In genomic region chr17:79630821-79631639, GRCh38 we compare ENCODE assay signal across 19 cellular contexts. TPM values are rescaled to one million over a fixed set of nuclear protein-coding genes. Genes with fewer than 3 reads are reported as not detected.
A peak's percentile ranks its signal among the peaks of the same experiment; 100 is the strongest.
DNase-seq lines count a peak whose midpoint lies in the region; ATAC-seq, FAIRE-seq and TF ChIP-seq lines count a peak whose summit lies in the region.
"Had no signal": no experiment of that assay in that cellular context is flagged by ENCODE, and none has a peak within 500 bp of the region (broad histone marks: within the 10 kb centered on the region; RNA-seq: fewer than 3 reads in every experiment).

No MANE protein-coding gene starts in this region.

- no peaks in the 10 kb centered on the region for H3F3A ChIP-seq in neural progenitor cell (ENCODE audit: low read depth)

- TF ChIP-seq CTCF in A549 (IDR thresholded peaks at IDR 0.05) (no peak), endodermal cell (conservative IDR thresholded peaks at IDR 0.05) (no peak), neural progenitor cell (IDR thresholded peaks at IDR 0.05) (no peak), Calu3 (IDR thresholded peaks at IDR 0.05; ENCODE audit: unreplicated experiment) (no peak)

- TF ChIP-seq POLR2A in A549 (IDR thresholded peaks at IDR 0.05; ENCODE audit: low read length) = no peak

- no peak for DNase-seq in A549 (ENCODE audit: low read depth in 1 of 2, low spot score in 1 of 2)
- peak; percentile 30 for DNase-seq in D341Med (ENCODE audit: low spot score)
- DNase-seq in endodermal cell = peak; percentile 40
- DNase-seq in neural progenitor cell (ENCODE audit: low spot score) = no peak
- DNase-seq in Calu3 = no peak
- DNase-seq in stimulated activated naive CD4-positive, alpha-beta T cell (lab: John Stamatoyannopoulos, UW) = no peak
- DNase-seq: activated CD4-positive, alpha-beta T cell treated with anti-CD3 and anti-CD28 coated beads, Interleukin-2, amount 10 ng/mL, durations not matched to agents 24 days and 14 days; cerebellar nuclear complex; NCI-H1105 treated with DMSO at 0.1 percent for 48 hours; NCI-H526 treated with DMSO at 0.1 percent for 48 hours; OCI-M1; stimulated activated CD4-positive, alpha-beta T cell treated with anti-CD3 and anti-CD28 coated beads, Interleukin-4, amount 100 ng/mL, for 1 hour; T1000 had no signal

- intact Hi-C loops in Calu3 (cut with micrococcal nuclease; ENCODE audit: unreplicated experiment) = no loop called here

- no TSS peak for BruUV-seq in Calu3 (replicated peaks; lab: Mats Ljungman, UMichigan)

- H3K27ac Mint-ChIP-seq in endodermal cell = no peak overlapping the region
- peak overlapping the region; percentile 50 for H3K27ac Mint-ChIP-seq in neural progenitor cell
- H3K27ac Mint-ChIP-seq in Calu3 (ENCODE audit: unreplicated experiment) = no peak overlapping the region
- H3K27ac Mint-ChIP-seq: activated CD4-positive, alpha-beta T cell treated with anti-CD3 and anti-CD28 coated beads, Interleukin-2, amount 10 ng/mL, durations not matched to agents 24 days and 14 days; GM23338 had no signal

- H3K36me3 ChIP-seq in endodermal cell (ENCODE audit: control insufficient read depth, insufficient read depth, low read length) (no peaks in the 10 kb centered on the region), neural progenitor cell (no peaks in the 10 kb centered on the region)
- H3K36me3 ChIP-seq: SJSA1 had no signal

- ATAC-seq in A549 = no peak
- ATAC-seq in HG02571 (IDR thresholded peaks at IDR 0.05; ENCODE audit: unreplicated experiment) = no peak
- ATAC-seq in GM21786 (IDR thresholded peaks at IDR 0.05; ENCODE audit: unreplicated experiment) = no peak
- ATAC-seq: GM23338, left colon had no signal

- H3K4me3 Mint-ChIP-seq in endodermal cell (no peak overlapping the region), neural progenitor cell (no peak overlapping the region), Calu3 (ENCODE audit: low read depth, unreplicated experiment) (no peak overlapping the region)
- H3K4me3 Mint-ChIP-seq: activated CD4-positive, alpha-beta T cell treated with anti-CD3 and anti-CD28 coated beads, Interleukin-2, amount 10 ng/mL, durations not matched to agents 24 days and 14 days; GM23338 had no signal

- H3K4me2 ChIP-seq in A549 (peak overlapping the region; percentile 61), neural progenitor cell (no peak overlapping the region)
- H3K4me2 ChIP-seq: GM23338 had no signal

- H3K9me3 Mint-ChIP-seq in endodermal cell = no peaks in the 10 kb centered on the region
- H3K9me3 Mint-ChIP-seq in neural progenitor cell = no peaks in the 10 kb centered on the region
- H3K9me3 Mint-ChIP-seq in Calu3 (ENCODE audit: low read depth, unreplicated experiment) = no peaks in the 10 kb centered on the region
- H3K9me3 Mint-ChIP-seq: activated CD4-positive, alpha-beta T cell treated with anti-CD3 and anti-CD28 coated beads, Interleukin-2, amount 10 ng/mL, durations not matched to agents 24 days and 14 days; GM23338 had no signal

- peaks cover 3% of the 10 kb centered on the region for H3K4me1 Mint-ChIP-seq in endodermal cell
- H3K4me1 Mint-ChIP-seq in neural progenitor cell = peaks cover 30% of the 10 kb centered on the region
- no peaks in the 10 kb centered on the region for H3K4me1 Mint-ChIP-seq in Calu3 (ENCODE audit: low read depth, unreplicated experiment)
- H3K4me1 Mint-ChIP-seq: activated CD4-positive, alpha-beta T cell treated with anti-CD3 and anti-CD28 coated beads, Interleukin-2, amount 10 ng/mL, durations not matched to agents 24 days and 14 days had no signal

- H4K20me1 ChIP-seq in neural progenitor cell (ENCODE audit: low read depth) = no peaks in the 10 kb centered on the region

- no peak for FAIRE-seq in A549 (lab: Jason Lieb, UNC)

- no peak for TF ChIP-seq RAD21 in A549 (conservative IDR thresholded peaks at IDR 0.05 in 1 of 2, IDR thresholded peaks at IDR 0.05 in 1 of 2)

- H3K36me3 Mint-ChIP-seq in endodermal cell (ENCODE audit: low read depth) = no peaks in the 10 kb centered on the region
- no peaks in the 10 kb centered on the region for H3K36me3 Mint-ChIP-seq in neural progenitor cell
- H3K36me3 Mint-ChIP-seq in Calu3 (ENCODE audit: insufficient read depth, unreplicated experiment) = no peaks in the 10 kb centered on the region

- H2AFZ ChIP-seq in neural progenitor cell (replicated peaks) = no peak overlapping the region
- H2AFZ ChIP-seq: GM23338 had no signal

- H3K4me3 ChIP-seq in A549 (no peak overlapping the region), endodermal cell (ENCODE audit: low read length) (no peak overlapping the region), neural progenitor cell (no peak overlapping the region)
- H3K4me3 ChIP-seq: GM23338, SJSA1 had no signal

- H3K9me3 ChIP-seq in A549 (no peaks in the 10 kb centered on the region), endodermal cell (ENCODE audit: control insufficient read depth, low read length) (no peaks in the 10 kb centered on the region), neural progenitor cell (ENCODE audit: low read depth) (no peaks in the 10 kb centered on the region)
- H3K9me3 ChIP-seq: SJSA1 had no signal

- H3K27me3 Mint-ChIP-seq in endodermal cell (ENCODE audit: insufficient read depth) (peaks cover 13% of the 10 kb centered on the region), neural progenitor cell (ENCODE audit: insufficient read depth, low read depth) (peaks cover 5% of the 10 kb centered on the region), Calu3 (ENCODE audit: unreplicated experiment) (peaks cover 100% of the 10 kb centered on the region)

- H3K27me3 ChIP-seq in endodermal cell (ENCODE audit: control insufficient read depth, insufficient read depth, low read length, poor library complexity, severe bottlenecking) = no peaks in the 10 kb centered on the region
- no peaks in the 10 kb centered on the region for H3K27me3 ChIP-seq in neural progenitor cell

- no peak for TF ChIP-seq EP300 in A549 (IDR thresholded peaks at IDR 0.05)

- CTCF ChIA-PET in A549 (lab: Yijun Ruan, JAX) (interaction anchor here (1.1 to 1.8 kb wide), 3 partner anchors 18 to 230 kb away, joined by 3 to 10 read pairs (median 5); no protein-coding TSS in a partner anchor), Calu3 (lab: Charles Lee) (no interaction called here)

- POLR2A ChIA-PET in A549 (lab: Yijun Ruan, JAX) = no interaction called here

- H3K27ac ChIP-seq in A549 (peak overlapping the region; percentile 61 to 78), endodermal cell (ENCODE audit: low read depth, low read length) (no peak overlapping the region), neural progenitor cell (no peak overlapping the region)
- H3K27ac ChIP-seq: SJSA1 had no signal

- H3K4me1 ChIP-seq in A549 (peaks cover 39% of the 10 kb centered on the region), endodermal cell (ENCODE audit: control insufficient read depth, insufficient read depth, low read length) (no peaks in the 10 kb centered on the region), neural progenitor cell (peaks cover 12% of the 10 kb centered on the region)
- H3K4me1 ChIP-seq: SJSA1 had no signal

- no peaks in the 10 kb centered on the region for H3K79me2 ChIP-seq in neural progenitor cell (ENCODE audit: low read depth)

- H3K9ac ChIP-seq in endodermal cell (ENCODE audit: extremely low read depth, low read length, poor library complexity, severe bottlenecking) (no peak overlapping the region), neural progenitor cell (no peak overlapping the region)

- 89% methylated on average over 21 of the region's 21 CpGs for WGBS in A549 (ENCODE audit: missing lambda C conversion rate)
- 90 to 92% methylated on average over 18 to 21 of the region's 21 CpGs for WGBS in endodermal cell (ENCODE audit: insufficient coverage in 1 of 2, insufficient read length in 1 of 2), 2 experiments

TF ChIP-seq in A549, 52 proteins besides CTCF, POLR2A, EP300 and RAD21:
- TF ChIP-seq KDM1A (IDR thresholded peaks at IDR 0.05; ENCODE audit: low read depth) (no peak), HEYL (CRISPR knock-in tag; IDR thresholded peaks at IDR 0.05) (no peak), MAFK (IDR thresholded peaks at IDR 0.05; ENCODE audit: partially characterized antibody) (no peak), ZSCAN20 (CRISPR knock-in tag; IDR thresholded peaks at IDR 0.05) (no peak), SREBF2 (IDR thresholded peaks at IDR 0.05) (no peak), RARB (CRISPR knock-in tag; IDR thresholded peaks at IDR 0.05) (no peak), ATOH8 (CRISPR knock-in tag; IDR thresholded peaks at IDR 0.05; ENCODE audit: low read depth) (no peak), MAZ (IDR thresholded peaks at IDR 0.05; ENCODE audit: borderline replicate concordance, low read depth, low read length) (no peak), RNF2 (IDR thresholded peaks at IDR 0.05; ENCODE audit: borderline replicate concordance, low read depth) (no peak), RCOR1 (IDR thresholded peaks at IDR 0.05; ENCODE audit: low read depth, low read length) (no peak), ESRRA (IDR thresholded peaks at IDR 0.05; ENCODE audit: borderline replicate concordance, low read length) (no peak), NPAS2 (CRISPR knock-in tag; IDR thresholded peaks at IDR 0.05; ENCODE audit: borderline replicate concordance) (no peak), ZNF302 (CRISPR knock-in tag; IDR thresholded peaks at IDR 0.05) (no peak), JUNB (IDR thresholded peaks at IDR 0.05) (no peak), CBX2 (IDR thresholded peaks at IDR 0.05; ENCODE audit: borderline replicate concordance, low read depth) (no peak), KDM5A (IDR thresholded peaks at IDR 0.05) (no peak), BHLHE40 (IDR thresholded peaks at IDR 0.05; ENCODE audit: low read depth, low read length) (no peak), GATA3 (IDR thresholded peaks at IDR 0.05; ENCODE audit: borderline replicate concordance) (no peak), TP53 (CRISPR knock-in tag; IDR thresholded peaks at IDR 0.05) (no peak)

RNA-seq across cellular contexts. Expression of gene RBFOX3, which starts 20.2 kb away (rescaled TPM):
- polyA plus RNA-seq in A549 (2011; rRNA removed) = 3.3 and 6.7 TPM in 2 replicates
- polyA plus RNA-seq in A549 (2012; cell fraction: cytosol; rRNA removed) = 1.3 and 1.6 TPM in 2 replicates
- polyA plus RNA-seq in A549 (2012; cell fraction: nucleus; rRNA removed) = 3.6 and 4.5 TPM in 2 replicates
- polyA plus RNA-seq in A549 (2017; fragmentation: RNase III; extraction: RNeasy Plus Mini Kit Qiagen cat#74134 plus additional on column Dnase treatment) = 2.6 to 3.4 TPM (median 3.1 TPM) in 3 replicates
- 6.7 and 9.9 TPM in 2 replicates for polyA minus RNA-seq in A549 (2011; rRNA and poly(A)+ RNA removed)
- 1 to 10 TPM; 2.6 to 7.3 TPM for total RNA-seq in endodermal cell
- 6.3 TPM for polyA plus RNA-seq in endodermal cell (2013, experiment 1 of 2)
- 6.3 TPM for polyA plus RNA-seq in endodermal cell (2013, experiment 2 of 2)
- 0.30 and 1.6 TPM in 2 replicates for total RNA-seq in neural progenitor cell (ENCODE audit: low replicate concordance)
- not detected in 2 replicates for total RNA-seq in Calu3 (2022)
- total RNA-seq: activated CD4-positive, alpha-beta T cell treated with anti-CD3 and anti-CD28 coated beads, Interleukin-2, amount 10 ng/mL, durations not matched to agents 24 days and 14 days; osteoblast; SJSA1 had no signal

Comparison
In these comparisons a context has a peak if more than half of its experiments do, and no peak if none do; other contexts are left out.
1. DNase-seq: peak in D341Med (single experiment) and endodermal cell (single experiment); none in A549 (0 of 2), neural progenitor cell (single experiment), Calu3 (single experiment) and stimulated activated naive CD4-positive, alpha-beta T cell (0 of 6).
2. H3K27ac ChIP-seq: peak in A549 (2 of 2); none in endodermal cell (single experiment) and neural progenitor cell (single experiment).